8 cellular contexts compared by ENCODE assay signal in the genomic region with DNA sequence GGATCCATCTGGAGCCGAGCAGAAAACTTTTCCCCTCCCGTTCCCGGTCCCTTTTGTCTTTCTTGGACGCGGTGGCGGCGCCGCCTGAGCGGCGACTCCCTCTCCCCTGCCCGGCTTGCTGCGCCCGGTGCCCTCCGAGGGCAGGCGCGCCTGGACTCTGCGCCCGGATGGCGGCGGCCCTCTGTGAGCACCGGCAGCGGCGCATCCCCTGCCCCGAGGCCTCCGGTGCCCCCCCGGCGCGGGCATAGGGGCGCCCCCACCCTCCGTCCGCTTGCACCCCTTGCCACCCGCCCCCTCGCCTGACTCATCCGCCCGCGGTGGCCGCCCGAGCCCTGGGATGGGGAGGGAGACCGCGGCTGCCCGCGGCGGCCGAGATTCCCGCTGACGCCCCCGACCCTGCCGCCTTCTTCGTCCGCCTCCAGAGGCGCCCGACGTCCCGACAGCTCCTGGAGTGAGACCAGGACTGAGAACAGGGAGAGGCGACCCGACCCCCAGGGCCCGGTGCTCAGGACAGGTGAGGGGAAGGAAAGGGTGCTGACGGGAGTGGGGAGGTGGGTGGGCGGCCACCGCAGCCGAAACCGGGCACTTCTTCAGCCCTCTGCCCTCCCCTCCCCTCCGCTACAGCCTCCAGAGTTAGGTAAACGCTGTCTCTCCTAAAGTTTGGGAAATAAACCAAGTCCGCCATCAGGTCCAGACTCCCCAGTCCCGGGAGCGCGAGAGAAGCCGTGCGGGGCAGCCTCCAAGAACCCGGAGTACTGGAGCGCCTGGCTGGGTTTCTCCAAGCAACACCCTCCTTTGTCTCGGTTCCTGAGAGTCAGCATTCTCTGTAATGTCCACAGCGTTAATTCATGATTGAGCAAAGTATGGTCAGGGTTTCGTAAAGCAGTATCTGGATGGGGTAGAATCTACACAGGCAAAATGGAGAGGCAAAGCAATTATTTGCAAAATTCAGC. TPM values are rescaled to one million over a fixed set of nuclear protein-coding genes. Genes with fewer than 3 reads are reported as not detected.
A peak's percentile ranks its signal among the peaks of the same experiment; 100 is the strongest.
DNase-seq lines count a peak whose midpoint lies in the region; ATAC-seq and TF ChIP-seq lines count a peak whose summit lies in the region.

A gene (plus strand): TSS at position 7 of the 953 bp plus-strand sequence. CDS start 74,406 bp downstream, outside the sequence.

- H3K36me3 ChIP-seq in H7 (replicated peaks; ENCODE audit: control insufficient read depth, insufficient read depth, low read length): no peaks in the 10 kb centered on the region
- H3K36me3 ChIP-seq in skeletal muscle tissue (ENCODE audit: control insufficient read depth in 3 of 3, insufficient read depth in 3 of 3, low read length in 3 of 3): no peaks in the 10 kb centered on the region

- no peaks in the 10 kb centered on the region for H3K9me3 ChIP-seq in CD4-positive, alpha-beta T cell (ENCODE audit: control insufficient read depth, low read length)
- no peaks in the 10 kb centered on the region for H3K9me3 ChIP-seq in skeletal muscle tissue (ENCODE audit: control insufficient read depth in 3 of 3, low read length in 3 of 3)

- H3K27me3 ChIP-seq in CD4-positive, alpha-beta T cell (ENCODE audit: control insufficient read depth, insufficient read depth, low read length): peaks cover 7% of the 10 kb centered on the region
- H3K27me3 ChIP-seq in H7 (ENCODE audit: control insufficient read depth, insufficient read depth, low read length) (peaks cover 16% of the 10 kb centered on the region; the same call in 1 of the 2 replicates), skeletal muscle tissue (ENCODE audit: control insufficient read depth in 3 of 3, insufficient read depth in 3 of 3, low read length in 3 of 3) (peaks cover 17 to 21% (median 20%) of the 10 kb centered on the region in 3 donors)

- peaks cover 3 to 7% (median 4%) of the 10 kb centered on the region in 3 donors for H3K4me1 ChIP-seq in skeletal muscle tissue (ENCODE audit: control insufficient read depth in 3 of 3, insufficient read depth in 3 of 3, low read length in 3 of 3)

- POLR2A ChIA-PET in CD4-positive, alpha-beta T cell (lab: Charles Lee): no interaction called here
- POLR2A ChIA-PET in T-cell (lab: Charles Lee): interaction anchor here in 1 of 2 donors (0.7 kb wide), 1 partner anchor 418 kb away, joined by 4 read pairs; no protein-coding TSS in a partner anchor

- peaks cover 18% of the 10 kb centered on the region for H3K27me3 Mint-ChIP-seq in CD4-positive, alpha-beta T cell
- H3K27me3 Mint-ChIP-seq in T-cell (peaks cover 0 to 10% of the 10 kb centered on the region in 2 donors), brain (peaks cover 55% of the 10 kb centered on the region)

- H3K4me1 Mint-ChIP-seq in CD4-positive, alpha-beta T cell (ENCODE audit: low read depth): peaks cover 29% of the 10 kb centered on the region
- H3K4me1 Mint-ChIP-seq in T-cell (peaks cover 25 to 34% (median 32%) of the 10 kb centered on the region in 3 donors), brain (peaks cover 32% of the 10 kb centered on the region)

- TF ChIP-seq CTCF in CD4-positive, alpha-beta T cell (IDR thresholded peaks at IDR 0.05): no peak
- TF ChIP-seq CTCF in brain (conservative IDR thresholded peaks at IDR 0.05): no peak

- peak within 1 kb of the TSS; percentile 26 to 55 (median 37) for H3K9ac ChIP-seq in skeletal muscle tissue (ENCODE audit: low read depth in 1 of 3, low read length in 3 of 3)

- H3K27ac Mint-ChIP-seq in CD4-positive, alpha-beta T cell: peak within 1 kb of the TSS; percentile 18
- H3K27ac Mint-ChIP-seq in T-cell (peak within 1 kb of the TSS; percentile 44 to 80), brain (peak within 1 kb of the TSS; percentile 0 to 82 (median 48))

- H3K4me3 Mint-ChIP-seq in CD4-positive, alpha-beta T cell: peak within 1 kb of the TSS; percentile 89
- H3K4me3 Mint-ChIP-seq in T-cell (peak within 1 kb of the TSS; percentile 79 to 85 (median 79)), brain (peak within 1 kb of the TSS; percentile 85 to 93 (median 86))

- H3K27ac ChIP-seq in CD4-positive, alpha-beta T cell (ENCODE audit: low read depth, low read length): no peak within 1 kb of the TSS
- no peak within 1 kb of the TSS for H3K27ac ChIP-seq in skeletal muscle tissue (ENCODE audit: low read depth, low read length)

- CTCF ChIA-PET in CD4-positive, alpha-beta T cell (lab: Charles Lee): interaction anchor here (1.1 kb wide), 1 partner anchor 18 kb away, joined by 4 read pairs; no protein-coding TSS in a partner anchor
- CTCF ChIA-PET in T-cell (lab: Charles Lee): interaction anchor here in 1 of 2 donors (0.7 kb wide), 1 partner anchor 236 kb away, joined by 9 read pairs; no protein-coding TSS in a partner anchor

- H3K4me3 ChIP-seq in H7 (ENCODE audit: insufficient read depth, low read depth, low read length) (peak within 1 kb of the TSS; percentile 74), skeletal muscle tissue (ENCODE audit: low read length in 3 of 3) (peak within 1 kb of the TSS; percentile 51 to 65 (median 63))

- H3K9me3 Mint-ChIP-seq in CD4-positive, alpha-beta T cell: no peaks in the 10 kb centered on the region
- peaks cover 0 to 5% (median 0%) of the 10 kb centered on the region in 3 donors for H3K9me3 Mint-ChIP-seq in T-cell
- peaks cover 0 to 7% (median 0%) of the 10 kb centered on the region in 5 experiments for H3K9me3 Mint-ChIP-seq in brain

- ATAC-seq in CD4-positive, alpha-beta T cell (ENCODE audit: poor library complexity): peak; percentile 53
- ATAC-seq in T-cell (replicated peaks in 1 of 4) (peak; percentile 42 to 67 (median 55)), GM21717 (IDR thresholded peaks at IDR 0.05; ENCODE audit: unreplicated experiment) (no peak)

- peak in 7 of 10 experiments; percentile 3 to 45 (median 19) for DNase-seq in CD4-positive, alpha-beta T cell
- DNase-seq in H7 (peak; percentile 81), T-cell (peak in 7 of 34 experiments; percentile 3 to 30 (median 13)), iPS-NIHi7 (ENCODE audit: extremely low spot score) (peak; percentile 76), middle frontal gyrus (ENCODE audit: extremely low spot score, low spot score) (no peak)

- intact Hi-C loops in CD4-positive, alpha-beta T cell (cut with DNase I, micrococcal nuclease): no loop called here

- H3K36me3 Mint-ChIP-seq in CD4-positive, alpha-beta T cell (ENCODE audit: low read depth): no peaks in the 10 kb centered on the region
- H3K36me3 Mint-ChIP-seq in T-cell (no peaks in the 10 kb centered on the region), brain (no peaks in the 10 kb centered on the region)

RNA-seq across cellular contexts. Expression of the gene that starts here (rescaled TPM):
- total RNA-seq in CD4-positive, alpha-beta T cell: under 1 TPM; 0.30 to 0.34 TPM
- 2.8 and 4.2 TPM in 2 replicates for total RNA-seq in H7 (2014; rRNA removed; shearing (Covaris generic))
- 1 to 10 TPM; 1.2 to 5.5 (median 3.4) TPM for total RNA-seq in T-cell
- polyA plus RNA-seq in brain (ENCODE audit: insufficient read depth, low read depth, low replicate concordance): 0.42 TPM
- 21.4 TPM for total RNA-seq in skeletal muscle tissue

Comparison
In these comparisons a context has a peak if more than half of its experiments do, and no peak if none do; other contexts are left out.
1. Peak in DNase-seq and ATAC-seq in CD4-positive, alpha-beta T cell; RNA of the gene not detected or under 1 TPM.